Comparison of ENCODE assay signal across 1 cellular context in the genomic region with DNA sequence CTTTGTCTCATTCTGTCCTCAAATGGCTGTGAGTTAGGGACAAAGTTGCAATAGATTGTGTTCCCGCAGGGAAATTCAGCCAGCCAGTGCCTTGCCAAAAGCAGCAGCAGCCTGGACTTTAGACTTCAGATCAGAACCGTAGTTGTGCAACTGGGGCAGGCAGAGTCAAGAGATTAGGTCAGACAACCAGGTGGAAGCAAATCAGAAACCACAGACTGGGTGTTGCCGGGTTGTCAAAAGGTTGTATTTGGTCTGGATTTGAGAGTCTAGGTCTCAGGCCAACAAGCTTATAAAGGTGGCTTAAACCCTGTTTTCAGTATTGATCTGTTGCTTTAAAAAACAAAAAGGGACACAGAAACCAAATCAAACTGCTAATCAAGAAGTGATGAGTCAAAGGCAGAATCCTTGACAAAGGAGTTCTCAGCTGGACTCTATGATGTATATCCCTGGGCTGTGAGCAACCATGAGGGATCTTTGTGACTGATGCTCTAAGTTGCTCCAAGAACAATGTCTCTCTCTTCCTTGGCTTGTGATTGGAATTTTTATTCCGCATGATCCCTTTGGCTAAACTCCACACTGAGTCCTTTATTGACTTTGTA.
TF ChIP-seq lines count a peak whose summit lies in the region.

No MANE protein-coding gene starts in this region.

TF ChIP-seq in HepG2, 621 proteins besides CTCF, POLR2A, EP300 and RAD21 (continued from another document and continues in another):
- TF ChIP-seq, protein P1, sequence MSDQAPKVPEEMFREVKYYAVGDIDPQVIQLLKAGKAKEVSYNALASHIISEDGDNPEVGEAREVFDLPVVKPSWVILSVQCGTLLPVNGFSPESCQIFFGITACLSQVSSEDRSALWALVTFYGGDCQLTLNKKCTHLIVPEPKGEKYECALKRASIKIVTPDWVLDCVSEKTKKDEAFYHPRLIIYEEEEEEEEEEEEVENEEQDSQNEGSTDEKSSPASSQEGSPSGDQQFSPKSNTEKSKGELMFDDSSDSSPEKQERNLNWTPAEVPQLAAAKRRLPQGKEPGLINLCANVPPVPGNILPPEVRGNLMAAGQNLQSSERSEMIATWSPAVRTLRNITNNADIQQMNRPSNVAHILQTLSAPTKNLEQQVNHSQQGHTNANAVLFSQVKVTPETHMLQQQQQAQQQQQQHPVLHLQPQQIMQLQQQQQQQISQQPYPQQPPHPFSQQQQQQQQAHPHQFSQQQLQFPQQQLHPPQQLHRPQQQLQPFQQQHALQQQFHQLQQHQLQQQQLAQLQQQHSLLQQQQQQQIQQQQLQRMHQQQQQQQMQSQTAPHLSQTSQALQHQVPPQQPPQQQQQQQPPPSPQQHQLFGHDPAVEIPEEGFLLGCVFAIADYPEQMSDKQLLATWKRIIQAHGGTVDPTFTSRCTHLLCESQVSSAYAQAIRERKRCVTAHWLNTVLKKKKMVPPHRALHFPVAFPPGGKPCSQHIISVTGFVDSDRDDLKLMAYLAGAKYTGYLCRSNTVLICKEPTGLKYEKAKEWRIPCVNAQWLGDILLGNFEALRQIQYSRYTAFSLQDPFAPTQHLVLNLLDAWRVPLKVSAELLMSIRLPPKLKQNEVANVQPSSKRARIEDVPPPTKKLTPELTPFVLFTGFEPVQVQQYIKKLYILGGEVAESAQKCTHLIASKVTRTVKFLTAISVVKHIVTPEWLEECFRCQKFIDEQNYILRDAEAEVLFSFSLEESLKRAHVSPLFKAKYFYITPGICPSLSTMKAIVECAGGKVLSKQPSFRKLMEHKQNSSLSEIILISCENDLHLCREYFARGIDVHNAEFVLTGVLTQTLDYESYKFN (CRISPR knock-in tag; conservative IDR thresholded peaks at IDR 0.05), result peak; percentile 93
- TF ChIP-seq ZBTB7A (CRISPR knock-in tag; IDR thresholded peaks at IDR 0.05), result no peak
- 0 out of 2 replicates have a peak, but pooled peaks have one; percentile 31 for TF ChIP-seq ZNF33A (CRISPR knock-in tag; IDR thresholded peaks at IDR 0.05; ENCODE audit: borderline replicate concordance)
- TF ChIP-seq ZBTB7B (CRISPR knock-in tag; IDR thresholded peaks at IDR 0.05), result peak; percentile 58; the same call in 1 of the 2 replicates
- TF ChIP-seq, protein P2, sequence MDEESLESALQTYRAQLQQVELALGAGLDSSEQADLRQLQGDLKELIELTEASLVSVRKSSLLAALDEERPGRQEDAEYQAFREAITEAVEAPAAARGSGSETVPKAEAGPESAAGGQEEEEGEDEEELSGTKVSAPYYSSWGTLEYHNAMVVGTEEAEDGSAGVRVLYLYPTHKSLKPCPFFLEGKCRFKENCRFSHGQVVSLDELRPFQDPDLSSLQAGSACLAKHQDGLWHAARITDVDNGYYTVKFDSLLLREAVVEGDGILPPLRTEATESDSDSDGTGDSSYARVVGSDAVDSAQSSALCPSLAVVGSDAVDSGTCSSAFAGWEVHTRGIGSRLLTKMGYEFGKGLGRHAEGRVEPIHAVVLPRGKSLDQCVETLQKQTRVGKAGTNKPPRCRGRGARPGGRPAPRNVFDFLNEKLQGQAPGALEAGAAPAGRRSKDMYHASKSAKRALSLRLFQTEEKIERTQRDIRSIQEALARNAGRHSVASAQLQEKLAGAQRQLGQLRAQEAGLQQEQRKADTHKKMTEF (CRISPR knock-in tag; IDR thresholded peaks at IDR 0.05), result peak; percentile 86; the same call in 1 of the 2 replicates
- TF ChIP-seq ATF7 (IDR thresholded peaks at IDR 0.05), result peak; percentile 34; the same call in 1 of the 2 replicates
- peak; percentile 80; the same call in 1 of the 2 replicates for TF ChIP-seq ATF7 (CRISPR knock-in tag; IDR thresholded peaks at IDR 0.05)
- TF ChIP-seq TCF7L2 (IDR thresholded peaks at IDR 0.05; ENCODE audit: low read depth, low read length), result 0 out of 2 replicates have a peak, but pooled peaks have one; percentile 25
- TF ChIP-seq, protein P3, sequence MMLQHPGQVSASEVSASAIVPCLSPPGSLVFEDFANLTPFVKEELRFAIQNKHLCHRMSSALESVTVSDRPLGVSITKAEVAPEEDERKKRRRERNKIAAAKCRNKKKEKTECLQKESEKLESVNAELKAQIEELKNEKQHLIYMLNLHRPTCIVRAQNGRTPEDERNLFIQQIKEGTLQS (CRISPR knock-in tag; IDR thresholded peaks at IDR 0.05), result 0 out of 2 replicates have a peak, but pooled peaks have one; percentile 26
- peak; percentile 58 for TF ChIP-seq WIZ (CRISPR knock-in tag; IDR thresholded peaks at IDR 0.05)
- TF ChIP-seq TARDBP (CRISPR knock-in tag; IDR thresholded peaks at IDR 0.05), result peak; percentile 90
- TF ChIP-seq SOX13 (IDR thresholded peaks at IDR 0.05), result no peak; the same call in 1 of the 2 replicates
- TF ChIP-seq SOX13 (CRISPR knock-in tag; conservative IDR thresholded peaks at IDR 0.05 in 1 of 2, IDR thresholded peaks at IDR 0.05 in 1 of 2), result peak in 1 of 2 experiments; percentile 79; a peak in 2 of 4 replicates
- 0 out of 2 replicates have a peak, but pooled peaks have one; percentile 56 for TF ChIP-seq KDM6A (CRISPR knock-in tag; IDR thresholded peaks at IDR 0.05; ENCODE audit: low read depth)
- no peak for TF ChIP-seq SUZ12 (IDR thresholded peaks at IDR 0.05; ENCODE audit: low read depth, low read length)
- TF ChIP-seq, protein P4, sequence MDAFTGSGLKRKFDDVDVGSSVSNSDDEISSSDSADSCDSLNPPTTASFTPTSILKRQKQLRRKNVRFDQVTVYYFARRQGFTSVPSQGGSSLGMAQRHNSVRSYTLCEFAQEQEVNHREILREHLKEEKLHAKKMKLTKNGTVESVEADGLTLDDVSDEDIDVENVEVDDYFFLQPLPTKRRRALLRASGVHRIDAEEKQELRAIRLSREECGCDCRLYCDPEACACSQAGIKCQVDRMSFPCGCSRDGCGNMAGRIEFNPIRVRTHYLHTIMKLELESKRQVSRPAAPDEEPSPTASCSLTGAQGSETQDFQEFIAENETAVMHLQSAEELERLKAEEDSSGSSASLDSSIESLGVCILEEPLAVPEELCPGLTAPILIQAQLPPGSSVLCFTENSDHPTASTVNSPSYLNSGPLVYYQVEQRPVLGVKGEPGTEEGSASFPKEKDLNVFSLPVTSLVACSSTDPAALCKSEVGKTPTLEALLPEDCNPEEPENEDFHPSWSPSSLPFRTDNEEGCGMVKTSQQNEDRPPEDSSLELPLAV (CRISPR knock-in tag; conservative IDR thresholded peaks at IDR 0.05; ENCODE audit: low read depth), result no peak
- peak; percentile 35; the same call in 1 of the 2 replicates for TF ChIP-seq GABPB1 (CRISPR knock-in tag; IDR thresholded peaks at IDR 0.05)
- TF ChIP-seq PHF8 (CRISPR knock-in tag; IDR thresholded peaks at IDR 0.05), result 0 out of 2 replicates have a peak, but pooled peaks have one; percentile 34
- TF ChIP-seq, protein P5, sequence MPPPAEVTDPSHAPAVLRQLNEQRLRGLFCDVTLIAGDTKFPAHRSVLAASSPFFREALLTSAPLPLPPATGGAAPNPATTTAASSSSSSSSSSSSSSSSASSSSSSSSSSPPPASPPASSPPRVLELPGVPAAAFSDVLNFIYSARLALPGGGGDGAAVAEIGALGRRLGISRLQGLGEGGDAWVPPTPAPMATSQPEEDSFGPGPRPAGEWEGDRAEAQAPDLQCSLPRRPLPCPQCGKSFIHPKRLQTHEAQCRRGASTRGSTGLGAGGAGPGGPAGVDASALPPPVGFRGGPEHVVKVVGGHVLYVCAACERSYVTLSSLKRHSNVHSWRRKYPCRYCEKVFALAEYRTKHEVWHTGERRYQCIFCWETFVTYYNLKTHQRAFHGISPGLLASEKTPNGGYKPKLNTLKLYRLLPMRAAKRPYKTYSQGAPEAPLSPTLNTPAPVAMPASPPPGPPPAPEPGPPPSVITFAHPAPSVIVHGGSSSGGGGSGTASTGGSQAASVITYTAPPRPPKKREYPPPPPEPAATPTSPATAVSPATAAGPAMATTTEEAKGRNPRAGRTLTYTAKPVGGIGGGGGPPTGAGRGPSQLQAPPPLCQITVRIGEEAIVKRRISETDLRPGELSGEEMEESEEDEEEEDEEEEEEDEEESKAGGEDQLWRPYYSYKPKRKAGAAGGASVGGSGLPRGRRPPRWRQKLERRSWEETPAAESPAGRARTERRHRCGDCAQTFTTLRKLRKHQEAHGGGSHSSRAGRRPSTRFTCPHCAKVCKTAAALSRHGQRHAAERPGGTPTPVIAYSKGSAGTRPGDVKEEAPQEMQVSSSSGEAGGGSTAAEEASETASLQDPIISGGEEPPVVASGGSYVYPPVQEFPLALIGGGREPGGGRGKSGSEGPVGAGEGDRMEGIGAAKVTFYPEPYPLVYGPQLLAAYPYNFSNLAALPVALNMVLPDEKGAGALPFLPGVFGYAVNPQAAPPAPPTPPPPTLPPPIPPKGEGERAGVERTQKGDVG (CRISPR knock-in tag; IDR thresholded peaks at IDR 0.05; ENCODE audit: borderline replicate concordance), result 0 out of 2 replicates have a peak, but pooled peaks have one; percentile 48
- peak; percentile 53 for TF ChIP-seq ZNF781 (CRISPR knock-in tag; IDR thresholded peaks at IDR 0.05; ENCODE audit: borderline replicate concordance, not compliant biosample characterization)
- peak; percentile 88 for TF ChIP-seq PITX1 (CRISPR knock-in tag; IDR thresholded peaks at IDR 0.05)
- TF ChIP-seq, protein P6, sequence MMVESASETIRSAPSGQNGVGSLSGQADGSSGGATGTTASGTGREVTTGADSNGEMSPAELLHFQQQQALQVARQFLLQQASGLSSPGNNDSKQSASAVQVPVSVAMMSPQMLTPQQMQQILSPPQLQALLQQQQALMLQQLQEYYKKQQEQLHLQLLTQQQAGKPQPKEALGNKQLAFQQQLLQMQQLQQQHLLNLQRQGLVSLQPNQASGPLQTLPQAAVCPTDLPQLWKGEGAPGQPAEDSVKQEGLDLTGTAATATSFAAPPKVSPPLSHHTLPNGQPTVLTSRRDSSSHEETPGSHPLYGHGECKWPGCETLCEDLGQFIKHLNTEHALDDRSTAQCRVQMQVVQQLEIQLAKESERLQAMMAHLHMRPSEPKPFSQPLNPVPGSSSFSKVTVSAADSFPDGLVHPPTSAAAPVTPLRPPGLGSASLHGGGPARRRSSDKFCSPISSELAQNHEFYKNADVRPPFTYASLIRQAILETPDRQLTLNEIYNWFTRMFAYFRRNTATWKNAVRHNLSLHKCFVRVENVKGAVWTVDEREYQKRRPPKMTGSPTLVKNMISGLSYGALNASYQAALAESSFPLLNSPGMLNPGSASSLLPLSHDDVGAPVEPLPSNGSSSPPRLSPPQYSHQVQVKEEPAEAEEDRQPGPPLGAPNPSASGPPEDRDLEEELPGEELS (CRISPR knock-in tag; IDR thresholded peaks at IDR 0.05), result peak; percentile 76
- no peak for TF ChIP-seq HNRNPUL1 (IDR thresholded peaks at IDR 0.05; ENCODE audit: low read depth, low read length)
- TF ChIP-seq ZBTB21 (CRISPR knock-in tag; IDR thresholded peaks at IDR 0.05), result peak; percentile 69
- 0 out of 2 replicates have a peak, but pooled peaks have one; percentile 58 for TF ChIP-seq SNAPC2 (CRISPR knock-in tag; IDR thresholded peaks at IDR 0.05)
- TF ChIP-seq ZNF614 (CRISPR knock-in tag; IDR thresholded peaks at IDR 0.05; ENCODE audit: borderline replicate concordance), result peak; percentile 85
- TF ChIP-seq, protein P7, sequence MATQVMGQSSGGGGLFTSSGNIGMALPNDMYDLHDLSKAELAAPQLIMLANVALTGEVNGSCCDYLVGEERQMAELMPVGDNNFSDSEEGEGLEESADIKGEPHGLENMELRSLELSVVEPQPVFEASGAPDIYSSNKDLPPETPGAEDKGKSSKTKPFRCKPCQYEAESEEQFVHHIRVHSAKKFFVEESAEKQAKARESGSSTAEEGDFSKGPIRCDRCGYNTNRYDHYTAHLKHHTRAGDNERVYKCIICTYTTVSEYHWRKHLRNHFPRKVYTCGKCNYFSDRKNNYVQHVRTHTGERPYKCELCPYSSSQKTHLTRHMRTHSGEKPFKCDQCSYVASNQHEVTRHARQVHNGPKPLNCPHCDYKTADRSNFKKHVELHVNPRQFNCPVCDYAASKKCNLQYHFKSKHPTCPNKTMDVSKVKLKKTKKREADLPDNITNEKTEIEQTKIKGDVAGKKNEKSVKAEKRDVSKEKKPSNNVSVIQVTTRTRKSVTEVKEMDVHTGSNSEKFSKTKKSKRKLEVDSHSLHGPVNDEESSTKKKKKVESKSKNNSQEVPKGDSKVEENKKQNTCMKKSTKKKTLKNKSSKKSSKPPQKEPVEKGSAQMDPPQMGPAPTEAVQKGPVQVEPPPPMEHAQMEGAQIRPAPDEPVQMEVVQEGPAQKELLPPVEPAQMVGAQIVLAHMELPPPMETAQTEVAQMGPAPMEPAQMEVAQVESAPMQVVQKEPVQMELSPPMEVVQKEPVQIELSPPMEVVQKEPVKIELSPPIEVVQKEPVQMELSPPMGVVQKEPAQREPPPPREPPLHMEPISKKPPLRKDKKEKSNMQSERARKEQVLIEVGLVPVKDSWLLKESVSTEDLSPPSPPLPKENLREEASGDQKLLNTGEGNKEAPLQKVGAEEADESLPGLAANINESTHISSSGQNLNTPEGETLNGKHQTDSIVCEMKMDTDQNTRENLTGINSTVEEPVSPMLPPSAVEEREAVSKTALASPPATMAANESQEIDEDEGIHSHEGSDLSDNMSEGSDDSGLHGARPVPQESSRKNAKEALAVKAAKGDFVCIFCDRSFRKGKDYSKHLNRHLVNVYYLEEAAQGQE (IDR thresholded peaks at IDR 0.05; ENCODE audit: borderline replicate concordance in 1 of 2, low read depth in 1 of 2, low read length in 2 of 2), result 0 out of 4 replicates have a peak, but pooled peaks of 1 of the 2 experiments have one; percentile 55
- peak; percentile 43; the same call in 1 of the 2 replicates for TF ChIP-seq JUND (CRISPR knock-in tag; IDR thresholded peaks at IDR 0.05)
- TF ChIP-seq ASH2L (IDR thresholded peaks at IDR 0.05; ENCODE audit: insufficient read length, low read depth, low read length), result peak; percentile 53
- peak; percentile 65 for TF ChIP-seq MAX (IDR thresholded peaks at IDR 0.05)
- no peak for TF ChIP-seq ETV6 (CRISPR knock-in tag; conservative IDR thresholded peaks at IDR 0.05)
- no peak for TF ChIP-seq FOXP1 (IDR thresholded peaks at IDR 0.05)
- TF ChIP-seq FOXP1 (CRISPR knock-in tag; IDR thresholded peaks at IDR 0.05), result peak; percentile 72
- TF ChIP-seq BRF2 (CRISPR knock-in tag; IDR thresholded peaks at IDR 0.05), result peak; percentile 56; the same call in 1 of the 2 replicates
- no peak for TF ChIP-seq HINFP (CRISPR knock-in tag; IDR thresholded peaks at IDR 0.05; ENCODE audit: low read depth)
- TF ChIP-seq ZNF530 (CRISPR knock-in tag; IDR thresholded peaks at IDR 0.05; ENCODE audit: low read depth), result no peak
- peak; percentile 94 for TF ChIP-seq SALL1 (CRISPR knock-in tag; IDR thresholded peaks at IDR 0.05)
